In the genomic region with DNA sequence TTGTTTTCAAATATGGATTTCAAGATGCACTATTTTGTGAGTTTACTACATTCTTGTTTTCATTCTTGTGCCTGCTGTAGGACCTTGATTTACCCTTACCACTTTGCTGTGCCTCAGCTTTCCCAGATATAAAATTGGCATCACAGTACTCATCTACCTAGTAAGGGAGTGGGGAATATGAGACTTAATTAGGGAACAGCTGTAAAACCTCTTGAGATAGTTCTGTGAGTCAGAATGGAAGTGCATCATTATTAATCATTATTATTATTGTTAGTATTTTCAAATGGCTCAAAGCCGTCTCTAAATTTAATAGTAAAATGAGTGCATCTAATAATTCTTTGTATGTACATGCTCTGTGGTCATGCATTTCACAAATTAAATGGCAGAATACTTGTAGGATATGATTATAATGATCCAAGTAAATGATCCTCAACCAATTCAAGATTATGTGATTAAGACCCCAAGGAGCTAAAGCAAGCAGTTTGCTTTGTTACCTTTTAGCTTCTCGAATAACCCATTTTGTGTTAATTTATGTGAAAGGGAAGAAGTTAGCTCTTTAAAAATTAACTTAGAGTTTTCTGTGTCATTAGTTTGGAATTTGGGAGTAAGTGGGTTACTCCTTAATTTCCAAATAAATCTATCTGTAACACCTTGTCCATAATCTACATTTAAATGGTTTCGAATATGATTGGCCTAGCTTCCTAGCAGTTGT, we compare ENCODE assay signal across 17 cellular contexts.
DNase-seq lines count a peak whose midpoint lies in the region; ATAC-seq and TF ChIP-seq lines count a peak whose summit lies in the region.
"Had no signal": no experiment of that assay in that cellular context is flagged by ENCODE, and none has a peak within 500 bp of the region (broad histone marks: within the 10 kb centered on the region; RNA-seq: fewer than 3 reads in every experiment).

No MANE protein-coding gene starts in this region.

- H3K9ac ChIP-seq in skeletal muscle tissue (ENCODE audit: low read depth in 1 of 3, low read length in 3 of 3) = peak overlapping the region in 1 of 3 donors; percentile 50

- CTCF ChIA-PET in A673 (lab: Charles Lee) = no interaction called here

- BruUV-seq in A673 (replicated peaks; lab: Mats Ljungman, UMichigan) = no TSS peak

- H3K4me1 ChIP-seq in skeletal muscle tissue (ENCODE audit: control insufficient read depth in 3 of 3, insufficient read depth in 3 of 3, low read length in 3 of 3) (peaks cover 8 to 17% (median 12%) of the 10 kb centered on the region in 3 donors), A673 (ENCODE audit: insufficient read depth, low read length, poor library complexity, severe bottlenecking) (peaks cover 52% of the 10 kb centered on the region), uterus (peaks cover 0 to 21% of the 10 kb centered on the region in 2 donors)

- TF ChIP-seq CTCF in brain (conservative IDR thresholded peaks at IDR 0.05) = no peak
- TF ChIP-seq CTCF in A673 (conservative IDR thresholded peaks at IDR 0.05; ENCODE audit: low read depth, low read length) = no peak
- TF ChIP-seq CTCF in uterus (IDR thresholded peaks at IDR 0.05) = no peak

- peak overlapping the region; percentile 14 for H3K27ac ChIP-seq in skeletal muscle tissue (ENCODE audit: low read depth, low read length)
- no peak overlapping the region for H3K27ac ChIP-seq in A673 (ENCODE audit: low read depth, low read length, poor library complexity, severe bottlenecking)
- peak overlapping the region in 1 of 2 donors; percentile 52 for H3K27ac ChIP-seq in uterus

- DNase-seq in NCI-H524 treated with DMSO at 0.1 percent for 48 hours (lab: John Stamatoyannopoulos, UW) (peak; percentile 73), kidney tubule cell (ENCODE audit: low spot score) (peak; percentile 41), A673 (ENCODE audit: low spot score) (no peak), uterus (no peak)
- DNase-seq: CD4-positive, CD25-positive, alpha-beta regulatory T cell; DMS53; H9; MV-4-11; NCI-H1436; NCI-H2029; NCI-H510A treated with DMSO at 0.1 percent for 48 hours; RPMI8226; SIG-M5 had no signal

- H3K27me3 Mint-ChIP-seq in brain = no peaks in the 10 kb centered on the region
- H3K27me3 Mint-ChIP-seq: CD4-positive, CD25-positive, alpha-beta regulatory T cell had no signal

- peaks cover 0 to 7% (median 0%) of the 10 kb centered on the region in 5 experiments for H3K9me3 Mint-ChIP-seq in brain
- H3K9me3 Mint-ChIP-seq: CD4-positive, CD25-positive, alpha-beta regulatory T cell; H9 had no signal

- peaks cover 72% of the 10 kb centered on the region for H3K4me1 Mint-ChIP-seq in brain
- H3K4me1 Mint-ChIP-seq: B cell; CD4-positive, CD25-positive, alpha-beta regulatory T cell had no signal

- no peak for ATAC-seq in HG03159 (IDR thresholded peaks at IDR 0.05; ENCODE audit: unreplicated experiment)

- no peaks in the 10 kb centered on the region for H3K9me3 ChIP-seq in skeletal muscle tissue (ENCODE audit: control insufficient read depth in 3 of 3, low read length in 3 of 3)
- no peaks in the 10 kb centered on the region for H3K9me3 ChIP-seq in A673 (ENCODE audit: low read depth, low read length, poor library complexity, severe bottlenecking)
- no peaks in the 10 kb centered on the region for H3K9me3 ChIP-seq in uterus

- no peak for TF ChIP-seq POLR2A in uterus (IDR thresholded peaks at IDR 0.05)

- H3K36me3 Mint-ChIP-seq in brain = peaks cover 4% of the 10 kb centered on the region
- H3K36me3 Mint-ChIP-seq: CD4-positive, CD25-positive, alpha-beta regulatory T cell had no signal

- H3K4me3 Mint-ChIP-seq in brain = peak overlapping the region in 2 of 5 experiments; percentile 36 to 60
- H3K4me3 Mint-ChIP-seq: B cell; CD4-positive, CD25-positive, alpha-beta regulatory T cell; H9 had no signal

- H3K27me3 ChIP-seq in skeletal muscle tissue (ENCODE audit: control insufficient read depth in 3 of 3, insufficient read depth in 3 of 3, low read length in 3 of 3) (no peaks in the 10 kb centered on the region), A673 (replicated peaks; ENCODE audit: insufficient read depth, low read depth, low read length, poor library complexity) (no peaks in the 10 kb centered on the region), uterus (no peaks in the 10 kb centered on the region)

- H3K36me3 ChIP-seq in skeletal muscle tissue (ENCODE audit: control insufficient read depth in 3 of 3, insufficient read depth in 3 of 3, low read length in 3 of 3) (no peaks in the 10 kb centered on the region), A673 (ENCODE audit: insufficient read depth, low read length, poor library complexity, severe bottlenecking) (no peaks in the 10 kb centered on the region), uterus (no peaks in the 10 kb centered on the region)

- peak overlapping the region in 4 of 5 experiments; percentile 64 to 70 (median 68) for H3K27ac Mint-ChIP-seq in brain
- H3K27ac Mint-ChIP-seq: B cell; CD4-positive, CD25-positive, alpha-beta regulatory T cell had no signal

- intact Hi-C loops in A673 (cut with micrococcal nuclease; ENCODE audit: unreplicated experiment) = no loop called here
- intact Hi-C loops in uterus (cut with DNase I; ENCODE audit: low total_unique reads) = no loop called here

- H3K4me3 ChIP-seq in skeletal muscle tissue (ENCODE audit: low read length in 3 of 3) = no peak overlapping the region
- no peak overlapping the region for H3K4me3 ChIP-seq in A673 (ENCODE audit: low read depth, low read length, poor library complexity, severe bottlenecking)
- no peak overlapping the region for H3K4me3 ChIP-seq in uterus

- POLR2A ChIA-PET in A673 (lab: Charles Lee; ENCODE audit: low non-redundant PET) = no interaction called here

Comparison
In these comparisons a context has a peak if more than half of its experiments do, and no peak if none do; other contexts are left out.
1. DNase-seq: peak in NCI-H524 treated with DMSO at 0.1 percent for 48 hours (single experiment) and kidney tubule cell (single experiment); none in A673 (single experiment) and uterus (0 of 2).